Comparison of ENCODE assay signal across 1 cellular context in the genomic region with DNA sequence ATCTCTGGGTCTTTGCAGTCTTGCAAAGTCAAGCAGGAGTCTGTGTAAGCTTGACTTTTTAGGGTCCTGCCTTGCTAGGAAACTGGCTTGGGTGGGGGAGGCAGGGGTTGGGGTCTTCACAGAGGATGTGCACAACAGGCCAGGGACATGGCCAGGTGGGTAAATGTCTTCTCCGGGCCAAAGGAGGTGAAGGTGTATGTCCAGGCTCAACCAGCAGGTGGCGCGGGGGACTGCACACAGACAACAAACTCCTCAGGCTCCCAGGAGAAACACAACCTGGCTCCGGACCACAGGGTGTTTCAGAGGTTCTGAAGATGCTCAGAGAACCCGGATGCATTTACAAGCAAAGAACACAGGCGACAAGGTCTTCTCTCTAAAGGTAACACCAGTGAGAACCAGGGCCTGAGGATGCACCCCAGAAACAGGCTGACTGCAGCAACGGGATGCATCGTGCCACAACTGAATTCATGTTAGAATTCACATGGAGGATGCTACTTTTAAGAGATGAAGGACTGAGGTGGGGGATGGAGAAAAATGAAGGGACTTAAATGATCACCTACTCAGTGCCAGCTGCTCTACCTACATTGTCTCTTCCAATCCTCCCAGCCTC.
TF ChIP-seq lines count a peak whose summit lies in the region.

No MANE protein-coding gene starts in this region.

TF ChIP-seq in H1, 55 proteins besides CTCF, POLR2A, EP300 and RAD21 (continued from another document):
- TF ChIP-seq CHD2 (IDR thresholded peaks at IDR 0.05; ENCODE audit: low read length) (no peak), YY1 (IDR thresholded peaks at IDR 0.05; ENCODE audit: low read depth, low read length) (no peak), EGR1 (IDR thresholded peaks at IDR 0.05; ENCODE audit: borderline replicate concordance, low read depth, low read length) (no peak), TBP (IDR thresholded peaks at IDR 0.05; ENCODE audit: low read depth, low read length) (no peak), TAF1 (IDR thresholded peaks at IDR 0.05; ENCODE audit: low read depth, low read length) (no peak)
